ENCODE assay signal across 23 cellular contexts in genomic region chr12:93762912-93763311, GRCh38.
DNase-seq lines count a peak whose midpoint lies in the region; ATAC-seq, FAIRE-seq and TF ChIP-seq lines count a peak whose summit lies in the region.
"Had no signal": no experiment of that assay in that cellular context is flagged by ENCODE, and none has a peak within 500 bp of the region (broad histone marks: within the 10 kb centered on the region; RNA-seq: fewer than 3 reads in every experiment).

No MANE protein-coding gene starts in this region.

- no peaks in the 10 kb centered on the region for H3K9me2 ChIP-seq in GM23338 (ENCODE audit: insufficient read depth)

- peaks cover 26% of the 10 kb centered on the region for H3K4me1 Mint-ChIP-seq in GM23338

- ATAC-seq in GM23338 (peak; percentile 57), psoas muscle (peak; percentile 77 to 84 (median 82))
- ATAC-seq: CD8-positive, alpha-beta T cell; SK-N-SH treated with all-trans-retinoic acid at 6 μM for 48 hours had no signal

- peak; percentile 32 for DNase-seq in NCI-H82 (lab: John Stamatoyannopoulos, UW)
- no peak for DNase-seq in NCI-H82 treated with DMSO at 0.1 percent for 48 hours (lab: John Stamatoyannopoulos, UW; ENCODE audit: unreplicated experiment)
- no peak for DNase-seq in GM23338 (ENCODE audit: low spot score)
- DNase-seq in bronchial epithelial cell (ENCODE audit: low read depth) = no peak
- no peak for DNase-seq in psoas muscle
- no peak for DNase-seq in stimulated activated CD8-positive, alpha-beta memory T cell treated with anti-CD3 and anti-CD28 coated beads, Interleukin-4, amount 100 ng/mL, for 48 hours
- no peak for DNase-seq in activated CD8-positive, alpha-beta memory T cell treated with anti-CD3 and anti-CD28 coated beads, Interleukin-2, amount 50 U/mL, for 4 hours
- no peak for DNase-seq in lower leg skin (ENCODE audit: low spot score in 2 of 2)
- DNase-seq: CD8-positive, alpha-beta T cell; DMS79; Kasumi-1; MG63; NCI-H1092 treated with DMSO at 0.1 percent for 48 hours; NCI-H2081 treated with DMSO at 0.1 percent for 48 hours; NCI-H226; NK-92 treated with Interleukin-12 subunit alpha and Interleukin-12 subunit beta, amount 100 ng/mL, for 24 hours; SHP77; T-helper 1 cell had no signal

- no peaks in the 10 kb centered on the region for H3K79me2 ChIP-seq in GM23338 (replicated peaks; ENCODE audit: insufficient read depth)

- peaks cover 3% of the 10 kb centered on the region for H3K27me3 Mint-ChIP-seq in GM23338 (ENCODE audit: insufficient read depth, low read depth, poor library complexity)

- peak; percentile 68 for FAIRE-seq in bronchial epithelial cell (lab: Jason Lieb, UNC)
- FAIRE-seq: A549, RCC 7860 had no signal

- H3K36me3 Mint-ChIP-seq in GM23338 (ENCODE audit: low read depth) = no peaks in the 10 kb centered on the region
- H3K36me3 Mint-ChIP-seq: CD8-positive, alpha-beta T cell had no signal

- no peak overlapping the region for H3K4me2 ChIP-seq in GM23338
- H3K4me2 ChIP-seq: BLaER1 treated with 17β-estradiol and CSF1 and Interleukin-3, amounts not matched to agents 10 nM and 100 nM had no signal

- H4K20me1 ChIP-seq in GM23338 (replicated peaks; ENCODE audit: insufficient read depth) = no peaks in the 10 kb centered on the region
- H4K20me1 ChIP-seq: BLaER1 treated with 17β-estradiol and CSF1 and Interleukin-3, amounts not matched to agents 10 nM and 100 nM had no signal

- no peak overlapping the region for H3K27ac ChIP-seq in GM23338 (ENCODE audit: low read depth)
- H3K27ac ChIP-seq in psoas muscle = peak overlapping the region; percentile 61
- H3K27ac ChIP-seq: BLaER1 treated with 17β-estradiol and CSF1 and Interleukin-3, amounts not matched to agents 10 nM and 100 nM; HL-60 had no signal

- TF ChIP-seq POLR2A in lower leg skin (IDR thresholded peaks at IDR 0.05) = no peak

- intact Hi-C loops in psoas muscle (cut with DNase I) (loop anchor here (5.0 to 10.0 kb wide), 3 partner anchors 258 to 314 kb away; no protein-coding TSS in a partner anchor), lower leg skin (cut with DNase I; ENCODE audit: low total_unique reads) (loop anchor here (10.0 kb wide), 1 partner anchor 258 kb away; no protein-coding TSS in a partner anchor)

- H3K27me3 ChIP-seq in GM23338 (ENCODE audit: insufficient read depth) (no peaks in the 10 kb centered on the region), bronchial epithelial cell (ENCODE audit: control insufficient read depth, insufficient read depth, low read length) (no peaks in the 10 kb centered on the region), psoas muscle (ENCODE audit: insufficient read depth in 3 of 3, low read length in 2 of 3) (no peaks in the 10 kb centered on the region)
- H3K27me3 ChIP-seq: BLaER1 treated with 17β-estradiol and CSF1 and Interleukin-3, amounts not matched to agents 10 nM and 100 nM; MG63 had no signal

- H3K9me3 Mint-ChIP-seq in GM23338 = no peaks in the 10 kb centered on the region
- H3K9me3 Mint-ChIP-seq: CD8-positive, alpha-beta T cell had no signal

- peak overlapping the region; percentile 52 for H3K27ac Mint-ChIP-seq in GM23338
- H3K27ac Mint-ChIP-seq: CD8-positive, alpha-beta T cell had no signal

- H3K36me3 ChIP-seq in GM23338 (ENCODE audit: insufficient read depth) = no peaks in the 10 kb centered on the region
- no peaks in the 10 kb centered on the region for H3K36me3 ChIP-seq in bronchial epithelial cell (ENCODE audit: control insufficient read depth, insufficient read depth, low read length)
- H3K36me3 ChIP-seq in psoas muscle (ENCODE audit: insufficient read depth in 1 of 2, low read depth in 1 of 2) = no peaks in the 10 kb centered on the region
- H3K36me3 ChIP-seq: BLaER1 treated with 17β-estradiol and CSF1 and Interleukin-3, amounts not matched to agents 10 nM and 100 nM; MG63 had no signal

- H3F3A ChIP-seq in GM23338 (replicated peaks; ENCODE audit: low read depth) = no peaks in the 10 kb centered on the region

- H3K4me3 ChIP-seq in GM23338 (no peak overlapping the region), bronchial epithelial cell (ENCODE audit: low read depth, low read length) (no peak overlapping the region), psoas muscle (no peak overlapping the region), lower leg skin (ENCODE audit: low read depth, poor library complexity, severe bottlenecking) (no peak overlapping the region)
- H3K4me3 ChIP-seq: A549; BLaER1 treated with 17β-estradiol and CSF1 and Interleukin-3, amounts not matched to agents 10 nM and 100 nM; MG63 had no signal

- no peak overlapping the region for H3K4me3 Mint-ChIP-seq in GM23338
- H3K4me3 Mint-ChIP-seq: CD8-positive, alpha-beta T cell had no signal

- H3K4me1 ChIP-seq in GM23338 (ENCODE audit: insufficient read depth) = peaks cover 8% of the 10 kb centered on the region
- H3K4me1 ChIP-seq in psoas muscle = peaks cover 46% of the 10 kb centered on the region

- H3K9me3 ChIP-seq in psoas muscle = no peaks in the 10 kb centered on the region
- H3K9me3 ChIP-seq: A549; BLaER1 treated with 17β-estradiol and CSF1 and Interleukin-3, amounts not matched to agents 10 nM and 100 nM; MG63 had no signal

- H2AFZ ChIP-seq in GM23338 = no peak overlapping the region

- no peak for TF ChIP-seq CTCF in GM23338 (conservative IDR thresholded peaks at IDR 0.05; ENCODE audit: low read depth in 2 of 2)
- no peak for TF ChIP-seq CTCF in bronchial epithelial cell (IDR thresholded peaks at IDR 0.05; ENCODE audit: insufficient read depth, low read length, severe bottlenecking)
- no peak for TF ChIP-seq CTCF in psoas muscle (IDR thresholded peaks at IDR 0.05)
- TF ChIP-seq CTCF in lower leg skin (IDR thresholded peaks at IDR 0.05) = no peak

- WGBS in psoas muscle, 3 donors = 32 to 48% (median 40%) methylated on average over 2 of the region's 2 CpGs
- 94 to 98% methylated on average over 2 of the region's 2 CpGs for WGBS in lower leg skin, 2 donors

TF ChIP-seq in GM23338, 12 proteins besides CTCF, POLR2A, EP300 and RAD21 (continues in another document):
- TF ChIP-seq EZH2 (IDR thresholded peaks at IDR 0.05; ENCODE audit: low read depth, unreplicated experiment) = no peak
- no peak for TF ChIP-seq STAT1 (IDR thresholded peaks at IDR 0.05; ENCODE audit: unreplicated experiment)
- no peak for TF ChIP-seq ETS1 (IDR thresholded peaks at IDR 0.05)
- no peak for TF ChIP-seq POLR2AphosphoS5 (IDR thresholded peaks at IDR 0.05; ENCODE audit: low read depth)
- TF ChIP-seq EZH2phosphoT487 (IDR thresholded peaks at IDR 0.05; ENCODE audit: unreplicated experiment) = no peak
- no peak for TF ChIP-seq JUNB (IDR thresholded peaks at IDR 0.05; ENCODE audit: unreplicated experiment)
- no peak for TF ChIP-seq NANOG (IDR thresholded peaks at IDR 0.05; ENCODE audit: borderline replicate concordance)
- TF ChIP-seq REST (IDR thresholded peaks at IDR 0.05; ENCODE audit: unreplicated experiment) = no peak
